8 cellular contexts compared by ENCODE assay signal in the genomic region with DNA sequence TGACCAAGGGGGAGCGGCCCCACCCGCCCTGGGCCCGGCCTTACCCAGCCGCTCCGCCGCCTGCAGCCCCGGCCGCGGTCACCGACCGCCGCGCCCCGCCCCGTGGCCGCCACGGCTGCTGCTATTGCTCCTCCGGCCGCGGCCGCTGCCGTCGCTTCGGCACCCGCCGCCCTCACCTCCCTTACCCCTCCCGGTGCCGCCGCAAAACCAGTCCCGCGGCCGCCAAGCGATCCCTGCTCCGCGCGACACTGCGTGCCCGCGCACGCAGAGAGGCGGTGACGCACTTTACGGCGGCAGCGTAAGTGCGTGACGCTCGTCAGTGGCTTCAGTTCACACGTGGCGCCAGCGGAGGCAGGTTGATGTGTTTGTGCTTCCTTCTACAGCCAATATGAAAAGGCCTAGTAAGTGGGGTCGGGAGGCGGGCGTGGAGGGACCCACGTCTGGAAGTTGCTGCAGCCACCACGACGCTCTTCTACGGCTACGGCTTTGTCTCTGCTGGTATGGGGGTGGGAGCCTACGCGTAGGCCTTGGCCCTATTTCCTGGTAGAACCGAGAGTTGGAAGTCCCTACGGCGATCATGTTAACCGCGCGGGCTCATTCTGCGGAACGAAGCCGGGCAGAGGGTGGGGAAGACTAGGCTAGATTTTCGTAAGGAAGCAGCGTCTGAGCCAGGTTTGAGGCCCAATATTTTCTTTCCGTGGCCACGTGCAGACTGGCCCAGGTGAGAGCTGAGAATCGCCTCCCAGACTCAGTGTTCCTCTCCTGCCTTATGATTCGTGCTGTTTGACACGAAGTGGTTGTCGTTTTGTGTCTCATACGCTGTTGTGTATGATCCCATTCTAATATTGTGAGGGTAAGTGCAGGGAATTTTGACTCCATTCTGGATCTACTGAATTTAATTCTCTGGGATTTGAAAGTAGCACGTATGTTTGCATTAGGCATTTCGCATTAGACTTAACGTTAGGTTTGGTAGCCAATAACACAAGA. TPM values are rescaled to one million over a fixed set of nuclear protein-coding genes. Genes with fewer than 3 reads are reported as not detected.
DNase-seq lines count a peak whose midpoint lies in the region; ATAC-seq and TF ChIP-seq lines count a peak whose summit lies in the region.

A gene with protein sequence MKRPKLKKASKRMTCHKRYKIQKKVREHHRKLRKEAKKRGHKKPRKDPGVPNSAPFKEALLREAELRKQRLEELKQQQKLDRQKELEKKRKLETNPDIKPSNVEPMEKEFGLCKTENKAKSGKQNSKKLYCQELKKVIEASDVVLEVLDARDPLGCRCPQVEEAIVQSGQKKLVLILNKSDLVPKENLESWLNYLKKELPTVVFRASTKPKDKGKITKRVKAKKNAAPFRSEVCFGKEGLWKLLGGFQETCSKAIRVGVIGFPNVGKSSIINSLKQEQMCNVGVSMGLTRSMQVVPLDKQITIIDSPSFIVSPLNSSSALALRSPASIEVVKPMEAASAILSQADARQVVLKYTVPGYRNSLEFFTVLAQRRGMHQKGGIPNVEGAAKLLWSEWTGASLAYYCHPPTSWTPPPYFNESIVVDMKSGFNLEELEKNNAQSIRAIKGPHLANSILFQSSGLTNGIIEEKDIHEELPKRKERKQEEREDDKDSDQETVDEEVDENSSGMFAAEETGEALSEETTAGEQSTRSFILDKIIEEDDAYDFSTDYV (plus strand): TSS at position 328 of the 987 bp plus-strand sequence. CDS start 61 bp downstream, at position 389.
Gene PBRM1 (minus strand): TSS at position 209 of the 987 bp plus-strand sequence.

- H3K4me1 Mint-ChIP-seq in dendritic cell treated with granulocyte-macrophage colony-stimulating factor and Interleukin-4, amounts not matched to agents 40 ng/mL and 50 ng/mL, for 4 days (ENCODE audit: low read depth): peaks cover 49% of the 10 kb centered on the region

- H3K27ac ChIP-seq in left lung: peak within 1 kb of the TSS; percentile 96

- peak; percentile 80 to 96 (median 92) for DNase-seq in C1 segment of cervical spinal cord (lab: John Stamatoyannopoulos, UW)
- peak; percentile 85 for DNase-seq in NCI-H774 (lab: John Stamatoyannopoulos, UW)
- DNase-seq in activated CD4-positive, alpha-beta T cell treated with anti-CD3 and anti-CD28 coated beads, Interleukin-2, amount 50 U/mL, for 4 hours: peak; percentile 90
- DNase-seq in left lung: peak; percentile 93 to 97
- peak; percentile 87 for DNase-seq in stimulated activated CD4-positive, alpha-beta T cell treated with anti-CD3 and anti-CD28 coated beads, Interleukin-2, amount 100 ng/mL, for 4 hours (ENCODE audit: low read depth)

- peaks cover 28 to 68% of the 10 kb centered on the region in 2 donors for H3K4me1 ChIP-seq in left lung

- H3K27me3 Mint-ChIP-seq in dendritic cell treated with granulocyte-macrophage colony-stimulating factor and Interleukin-4, amounts not matched to agents 40 ng/mL and 50 ng/mL, for 4 days: no peaks in the 10 kb centered on the region

- H3K9me3 Mint-ChIP-seq in dendritic cell treated with granulocyte-macrophage colony-stimulating factor and Interleukin-4, amounts not matched to agents 40 ng/mL and 50 ng/mL, for 4 days: no peaks in the 10 kb centered on the region

- peaks cover 66% of the 10 kb centered on the region for H3K36me3 Mint-ChIP-seq in dendritic cell treated with granulocyte-macrophage colony-stimulating factor and Interleukin-4, amounts not matched to agents 40 ng/mL and 50 ng/mL, for 4 days (ENCODE audit: low read depth)

- ATAC-seq in GM19324 (IDR thresholded peaks at IDR 0.05; ENCODE audit: low FRiP score, unreplicated experiment) (peak; percentile 90), HG03460 (IDR thresholded peaks at IDR 0.05; ENCODE audit: unreplicated experiment) (peak; percentile 66), left lung (peak; percentile 92)

- H3K36me3 ChIP-seq in left lung: peaks cover 8 to 40% of the 10 kb centered on the region in 2 donors

- H3K27me3 ChIP-seq in left lung: no peaks in the 10 kb centered on the region

- peak within 1 kb of the TSS; percentile 97 for H3K27ac Mint-ChIP-seq in dendritic cell treated with granulocyte-macrophage colony-stimulating factor and Interleukin-4, amounts not matched to agents 40 ng/mL and 50 ng/mL, for 4 days

- intact Hi-C loops in dendritic cell treated with granulocyte-macrophage colony-stimulating factor and Interleukin-4, amounts not matched to agents 40 ng/mL and 50 ng/mL, for 4 days (cut with micrococcal nuclease): loop anchor here (1.0 kb wide), 1 partner anchor 20 kb away; the partner anchor contains the start of gene SPCS1
- intact Hi-C loops in left lung (cut with DNase I): no loop called here

- H3K4me3 Mint-ChIP-seq in dendritic cell treated with granulocyte-macrophage colony-stimulating factor and Interleukin-4, amounts not matched to agents 40 ng/mL and 50 ng/mL, for 4 days: peak within 1 kb of the TSS; percentile 91

- H3K9me3 ChIP-seq in left lung: no peaks in the 10 kb centered on the region

- peak within 1 kb of the TSS; percentile 68 to 82 for H3K4me3 ChIP-seq in left lung

- TF ChIP-seq CTCF in left lung (IDR thresholded peaks at IDR 0.05): no peak

RNA-seq across cellular contexts. Expression of the first gene that starts in this region (rescaled TPM):
- total RNA-seq in left lung: 10 to 100 TPM; 44.5 to 74.7 TPM

RNA-seq across cellular contexts. Expression of gene PBRM1, which starts in this region (rescaled TPM):
- 10 to 100 TPM; 63.0 to 79.8 TPM for total RNA-seq in left lung

Comparison
In these comparisons a context has a peak if more than half of its experiments do, and no peak if none do; other contexts are left out.
1. Peak in every context shown above with its lines: DNase-seq, ATAC-seq, H3K4me3 ChIP-seq and H3K27ac ChIP-seq.